ENCODE assay signal across 20 cellular contexts in genomic region chr10:71231196-71231595, GRCh38. TPM values are rescaled to one million over a fixed set of nuclear protein-coding genes. Genes with fewer than 3 reads are reported as not detected.
DNase-seq lines count a peak whose midpoint lies in the region; ATAC-seq, FAIRE-seq and TF ChIP-seq lines count a peak whose summit lies in the region.
"Had no signal": no experiment of that assay in that cellular context is flagged by ENCODE, and none has a peak within 500 bp of the region (broad histone marks: within the 10 kb centered on the region; RNA-seq: fewer than 3 reads in every experiment).

No MANE protein-coding gene starts in this region.

- H3K27me3 Mint-ChIP-seq in nephron progenitor cell (ENCODE audit: low read depth, poor library complexity), result no peaks in the 10 kb centered on the region
- H3K27me3 Mint-ChIP-seq: CD4-positive, CD25-positive, alpha-beta regulatory T cell had no signal

- 0 out of 7 replicates have a peak, but pooled peaks cover 0 to 2% (median 0%) of the 10 kb centered on the region in 4 experiments for H3K27me3 ChIP-seq in H1 (replicated peaks in 1 of 4; ENCODE audit: control insufficient read depth in 3 of 4, extremely low read depth in 1 of 4, insufficient read depth in 3 of 4, low read length in 3 of 4)
- H3K27me3 ChIP-seq: Peyer's patch had no signal

- no peak overlapping the region for H3K4ac ChIP-seq in H1 (replicated peaks; ENCODE audit: insufficient read length, low read depth, low read length)

- H3K36me3 ChIP-seq in H1 (ENCODE audit: control insufficient read depth in 2 of 4, insufficient read depth in 4 of 4, low read length in 3 of 4), result no peaks in the 10 kb centered on the region
- H3K36me3 ChIP-seq: Peyer's patch had no signal

- H3K36me3 Mint-ChIP-seq in nephron progenitor cell (ENCODE audit: low read depth), result peaks cover 5% of the 10 kb centered on the region
- H3K36me3 Mint-ChIP-seq: CD4-positive, CD25-positive, alpha-beta regulatory T cell had no signal

- 73% methylated on average over 11 of the region's 11 CpGs; no CpG with 5 or more reads in 1 of the 2 experiments for WGBS in H1 (ENCODE audit: extremely low coverage in 1 of 2, insufficient coverage in 1 of 2, insufficient read length in 1 of 2, insufficient replicate concordance in 2 of 2, low coverage in 1 of 2, low lambda C conversion rate in 2 of 2, missing lambda C conversion rate in 1 of 2), 2 experiments

- H2AFZ ChIP-seq in H1 (ENCODE audit: low read length), result no peak overlapping the region

- no peak overlapping the region for H3K4me3 ChIP-seq in H1 (ENCODE audit: extremely low read depth in 1 of 4, insufficient read depth in 2 of 4, low read depth in 3 of 4, low read length in 4 of 4)
- H3K4me3 ChIP-seq: K562, Peyer's patch had no signal

- H2BK20ac ChIP-seq in H1 (ENCODE audit: low read length), result no peak overlapping the region

- no peak overlapping the region for H3K23ac ChIP-seq in H1 (ENCODE audit: insufficient read length)

- in situ Hi-C loops in KBM-7 (cut with MboI; ENCODE audit: low pct_unique_long_range_greater_than_20kb, low sequenced_read_pairs), result no loop called here

- no peak overlapping the region for H3K56ac ChIP-seq in H1 (replicated peaks; ENCODE audit: insufficient read length, low read depth, low read length)

- TF ChIP-seq RAD21 in H1 (IDR thresholded peaks at IDR 0.05 in 1 of 2, conservative IDR thresholded peaks at IDR 0.05 in 1 of 2; ENCODE audit: low read depth in 2 of 2, low read length in 2 of 2), result no peak

- H3K9me3 ChIP-seq in H1 (ENCODE audit: insufficient read depth in 2 of 2, low read depth in 1 of 2, low read length in 1 of 2), result no peaks in the 10 kb centered on the region
- H3K9me3 ChIP-seq: Peyer's patch had no signal

- TF ChIP-seq POLR2A in H1 (IDR thresholded peaks at IDR 0.05; ENCODE audit: control extremely low read depth in 1 of 2, low read depth in 2 of 2, low read length in 2 of 2), result no peak

- H4K5ac ChIP-seq in H1 (ENCODE audit: insufficient read length, low read depth, low read length), result no peak overlapping the region

- ATAC-seq in left cardiac atrium, result no peak
- no peak for ATAC-seq in left ventricle myocardium superior
- ATAC-seq: K562 had no signal

- no peak overlapping the region for H3K4me2 ChIP-seq in H1 (ENCODE audit: insufficient read depth in 1 of 2, low read depth in 2 of 2, low read length in 2 of 2)

- no peak for TF ChIP-seq EP300 in H1 (IDR thresholded peaks at IDR 0.05; ENCODE audit: borderline replicate concordance in 1 of 2, low read depth in 2 of 2, low read length in 2 of 2)

- H2BK120ac ChIP-seq in H1 (replicated peaks; ENCODE audit: low read depth, low read length), result no peak overlapping the region

- H3K4me3 Mint-ChIP-seq in nephron progenitor cell, result peak overlapping the region; percentile 62
- H3K4me3 Mint-ChIP-seq: CD4-positive, CD25-positive, alpha-beta regulatory T cell had no signal

- no peaks in the 10 kb centered on the region for H3K9me3 Mint-ChIP-seq in nephron progenitor cell
- H3K9me3 Mint-ChIP-seq: CD4-positive, CD25-positive, alpha-beta regulatory T cell had no signal

- no peak overlapping the region for H2AK5ac ChIP-seq in H1 (ENCODE audit: low read depth, low read length)

- H3K14ac ChIP-seq in H1 (ENCODE audit: insufficient read length), result no peak overlapping the region

- TF ChIP-seq CTCF in H1 (IDR thresholded peaks at IDR 0.05; ENCODE audit: control extremely low read depth in 1 of 3, insufficient read depth in 1 of 3, low read depth in 1 of 3, low read length in 3 of 3) (no peak), nephron progenitor cell (IDR thresholded peaks at IDR 0.05) (no peak)

- POLR2A ChIA-PET in H1 (lab: Charles Lee; ENCODE audit: partially characterized antibody), result interaction anchor here (0.6 to 3.9 kb wide), 3 partner anchors 14 to 55 kb away, joined by 3 to 14 read pairs (median 13); partner anchors contain the start of gene UNC5B

- no peak overlapping the region for H3K18ac ChIP-seq in H1 (ENCODE audit: extremely low read depth, low read length)

- H4K91ac ChIP-seq in H1 (replicated peaks; ENCODE audit: insufficient read length, low read length), result no peak overlapping the region

- peaks cover 6 to 14% of the 10 kb centered on the region in 2 experiments for H4K20me1 ChIP-seq in H1 (replicated peaks in 1 of 2; ENCODE audit: control insufficient read depth in 1 of 2, insufficient read depth in 2 of 2, low read length in 2 of 2)

- H3K27ac Mint-ChIP-seq in nephron progenitor cell, result no peak overlapping the region
- H3K27ac Mint-ChIP-seq: CD4-positive, CD25-positive, alpha-beta regulatory T cell had no signal

- CTCF ChIA-PET in H1 (lab: Charles Lee; ENCODE audit: partially characterized antibody), result interaction anchor here (1.1 to 3.2 kb wide), 7 partner anchors 10 to 306 kb away, joined by 3 to 16 read pairs (median 8); no protein-coding TSS in a partner anchor

- peaks cover 11% of the 10 kb centered on the region for H3K79me1 ChIP-seq in H1 (ENCODE audit: low read depth, low read length)

- H3K23me2 ChIP-seq in H1 (ENCODE audit: low read depth, low read length), result no peaks in the 10 kb centered on the region

- peaks cover 89% of the 10 kb centered on the region for H3K4me1 Mint-ChIP-seq in nephron progenitor cell
- H3K4me1 Mint-ChIP-seq: CD4-positive, CD25-positive, alpha-beta regulatory T cell had no signal

- peaks cover 4 to 17% (median 10%) of the 10 kb centered on the region in 4 experiments; a peak in 6 of 7 replicates for H3K4me1 ChIP-seq in H1 (replicated peaks in 1 of 4; ENCODE audit: control insufficient read depth in 3 of 4, insufficient read depth in 4 of 4, low read length in 3 of 4)

- DNase-seq in left cardiac atrium (peak; percentile 32), left ventricle myocardium superior (no peak), H1 (ENCODE audit: low read depth in 1 of 2, low spot score in 2 of 2) (no peak), nephron progenitor cell (no peak), KBM-7 (no peak), activated T-cell treated with anti-CD3 and anti-CD28 coated beads for 4 hours (no peak), D341Med (ENCODE audit: low spot score) (no peak)
- no peak for DNase-seq in activated CD4-positive, alpha-beta T cell treated with anti-CD3 and anti-CD28 coated beads, Interleukin-2, amount 50 U/mL, for 48 hours
- DNase-seq: AML-193; CD4-positive, CD25-positive, alpha-beta regulatory T cell; DMS79 treated with DMSO at 0.1 percent for 48 hours; GDM1; GOT3; NCI-H1092 treated with DMSO at 0.1 percent for 48 hours; NCI-H1694; NCI-H510A; SHP77 treated with DMSO at 0.1 percent for 48 hours had no signal

- no peak for FAIRE-seq in H1 (lab: Jason Lieb, UNC)
- FAIRE-seq: GM12892, K562 had no signal

- H4K8ac ChIP-seq in H1 (ENCODE audit: extremely low read depth, insufficient read depth, low read length), result no peak overlapping the region; the same call in 1 of the 2 replicates

- no peak overlapping the region for H3K27ac ChIP-seq in H1 (ENCODE audit: low read depth, low read length)
- H3K27ac ChIP-seq: Peyer's patch had no signal

- intact Hi-C loops in left cardiac atrium (cut with DNase I), result loop anchor here in 1 of 2 donors (5.0 kb wide), 1 partner anchor 36 kb away; no protein-coding TSS in a partner anchor
- intact Hi-C loops in left ventricle myocardium superior (cut with micrococcal nuclease), result no loop called here

- peaks cover 0 to 20% of the 10 kb centered on the region in 2 experiments; a peak in 1 of 4 replicates for H3K79me2 ChIP-seq in H1 (ENCODE audit: control insufficient read depth in 1 of 2, insufficient read depth in 2 of 2, low read length in 2 of 2)

- no peak overlapping the region for H2BK15ac ChIP-seq in H1 (ENCODE audit: low read length)

- H3K9ac ChIP-seq in H1 (replicated peaks in 1 of 4; ENCODE audit: extremely low read depth in 1 of 4, low read depth in 3 of 4, low read length in 3 of 4), result no peak overlapping the region

- no peak overlapping the region for H2BK5ac ChIP-seq in H1 (ENCODE audit: low read depth, low read length)

- H2BK12ac ChIP-seq in H1 (ENCODE audit: low read depth, low read length), result 0 out of 2 replicates have a peak overlapping the region, but pooled peaks have one; percentile 17

TF ChIP-seq in H1, 55 proteins besides CTCF, POLR2A, EP300 and RAD21:
- TF ChIP-seq KDM4A (IDR thresholded peaks at IDR 0.05; ENCODE audit: low read depth, low read length, severe bottlenecking), result no peak
- TF ChIP-seq CHD2 (IDR thresholded peaks at IDR 0.05; ENCODE audit: low read length), result no peak
- no peak for TF ChIP-seq ZNF274 (IDR thresholded peaks at IDR 0.05; ENCODE audit: borderline replicate concordance, extremely low read depth, low read length)
- TF ChIP-seq BACH1 (IDR thresholded peaks at IDR 0.05; ENCODE audit: low read length), result no peak
- no peak for TF ChIP-seq CREB1 (IDR thresholded peaks at IDR 0.05)
- no peak for TF ChIP-seq CHD1 (IDR thresholded peaks at IDR 0.05; ENCODE audit: low read depth, low read length)
- TF ChIP-seq GABPA (IDR thresholded peaks at IDR 0.05; ENCODE audit: borderline replicate concordance, insufficient read depth, low read length), result no peak
- TF ChIP-seq JUND (IDR thresholded peaks at IDR 0.05; ENCODE audit: low read length), result no peak
- TF ChIP-seq POU5F1 (IDR thresholded peaks at IDR 0.05; ENCODE audit: low read depth, low read length), result no peak

RNA-seq across cellular contexts. Expression of gene UNC5B, which starts 18.8 kb away (rescaled TPM):
- total RNA-seq in left cardiac atrium, result 10 to 100 TPM; 12.4 to 17.7 TPM
- 12.8 TPM for total RNA-seq in left ventricle myocardium superior
- 31.8 and 31.9 TPM in 2 replicates for total RNA-seq in H1 (2021; fragmentation: NEBNext Ultra II Directional; extraction: Animal tissue kit (Norgen Biotek cat#: 25700))
- polyA plus RNA-seq in H1 (2011; rRNA removed), result 27.9 and 34.1 TPM in 2 replicates
- polyA plus RNA-seq in H1 (2011; cell fraction: cytosol; rRNA removed), result 22.8 TPM
- 58.1 TPM for polyA plus RNA-seq in H1 (2011; cell fraction: nucleus; rRNA removed)
- polyA plus RNA-seq in H1 (2012, experiment 1 of 2), result 22.2 to 30.2 TPM (median 28.1 TPM) in 4 replicates
- 28.3 TPM for polyA plus RNA-seq in H1 (2012, experiment 2 of 2)
- polyA plus RNA-seq in H1 (2013, experiment 1 of 2), result 22.6 TPM
- 24.0 TPM for polyA plus RNA-seq in H1 (2013, experiment 2 of 2)
- 22.2 and 22.8 TPM in 2 replicates for polyA minus RNA-seq in H1 (2011; rRNA and poly(A)+ RNA removed)
- 16.0 TPM for polyA minus RNA-seq in H1 (2011; cell fraction: cytosol; rRNA and poly(A)+ RNA removed)
- polyA minus RNA-seq in H1 (2011; cell fraction: nucleus; rRNA and poly(A)+ RNA removed), result 19.1 TPM
- polyA plus RNA-seq: CD4-positive, CD25-positive, alpha-beta regulatory T cell had no signal
